In genomic region chr17:40100419-40100668, GRCh38 we compare ENCODE assay signal across 8 cellular contexts. TPM values are rescaled to one million over a fixed set of nuclear protein-coding genes. Genes with fewer than 3 reads are reported as not detected.
A peak's percentile ranks its signal among the peaks of the same experiment; 100 is the strongest.
DNase-seq lines count a peak whose midpoint lies in the region; ATAC-seq, FAIRE-seq and TF ChIP-seq lines count a peak whose summit lies in the region.

Gene NR1D1 (minus strand): TSS chr17:40100589. CDS start chr17:40100094, 495 bp downstream.

- H3K4me1 ChIP-seq in HepG2 (ENCODE audit: insufficient read depth, low read length) (peaks cover 80% of the 10 kb centered on the region), tibial artery (peaks cover 0 to 79% (median 61%) of the 10 kb centered on the region in 4 donors)

- H4K20me1 ChIP-seq in HepG2 (ENCODE audit: insufficient read depth, low read length) = no peaks in the 10 kb centered on the region

- peak within 1 kb of the TSS; percentile 94 for H3K9ac ChIP-seq in HepG2 (ENCODE audit: insufficient read depth, low read depth, low read length)

- H3K4me1 Mint-ChIP-seq in T-helper 1 cell treated with Interleukin-12 subunit alpha and Interleukin-12 subunit beta and Interleukin-4 antibody, amounts not matched to agents 30 μg/mL and 1 μg/mL, for 36 hours (ENCODE audit: low read depth) = peaks cover 69% of the 10 kb centered on the region
- H3K4me1 Mint-ChIP-seq in brain = peaks cover 83% of the 10 kb centered on the region

- WGBS in HepG2 (ENCODE audit: low lambda C conversion rate) = 0% methylated on average over 12 of the region's 16 CpGs

- H3K36me3 Mint-ChIP-seq in T-helper 1 cell treated with Interleukin-12 subunit alpha and Interleukin-12 subunit beta and Interleukin-4 antibody, amounts not matched to agents 30 μg/mL and 1 μg/mL, for 36 hours (ENCODE audit: low read depth) = peaks cover 7% of the 10 kb centered on the region
- H3K36me3 Mint-ChIP-seq in brain = peaks cover 9% of the 10 kb centered on the region

- H3K27me3 ChIP-seq in HepG2 (ENCODE audit: control insufficient read depth in 1 of 2, insufficient read depth in 2 of 2, low read length in 2 of 2) = no peaks in the 10 kb centered on the region; a peak in 1 of 5 replicates
- no peaks in the 10 kb centered on the region for H3K27me3 ChIP-seq in tibial artery

- no peak for TF ChIP-seq RAD21 in HepG2 (CRISPR knock-in tag; IDR thresholded peaks at IDR 0.05)

- TF ChIP-seq EP300 in HepG2 (IDR thresholded peaks at IDR 0.05; ENCODE audit: low read depth in 2 of 2, low read length in 2 of 2) (no peak), HepG2 (CRISPR knock-in tag; IDR thresholded peaks at IDR 0.05; ENCODE audit: borderline replicate concordance) (no peak)

- H3K4me3 ChIP-seq in HepG2 (replicated peaks in 1 of 3; ENCODE audit: insufficient read depth in 1 of 3, low read depth in 2 of 3, low read length in 3 of 3) (peak within 1 kb of the TSS; percentile 72 to 86 (median 79)), tibial artery (peak within 1 kb of the TSS; percentile 76 to 87)

- H3K27ac ChIP-seq in HepG2 (ENCODE audit: extremely low read length, insufficient read depth, low read length) = peak within 1 kb of the TSS; percentile 95
- H3K27ac ChIP-seq in tibial artery = peak within 1 kb of the TSS; percentile 94 to 98

- ATAC-seq in HepG2 = no peak

- no peak for FAIRE-seq in HepG2 (lab: Jason Lieb, UNC)

- CTCF ChIA-PET in HepG2 (lab: Yijun Ruan, JAX; ENCODE audit: low intra/inter-chr PET ratio, low total read pairs) = no interaction called here

- peaks cover 18% of the 10 kb centered on the region for H3K79me2 ChIP-seq in HepG2 (ENCODE audit: insufficient read depth, low read length)

- POLR2A ChIA-PET in HepG2 (lab: Yijun Ruan, JAX) = interaction anchor here (0.5 to 8.1 kb wide), 32 partner anchors 8 to 1588 kb away, joined by 3 to 568 read pairs (median 5); partner anchors contain the start of genes CASC3, CDK12, CSF3 and EIF1

- in situ Hi-C loops in HepG2 (cut with HindIII; ENCODE audit: extremely low pct_ligation_motif_present, low pct_unique_long_range_greater_than_20kb) (no loop called here), KBM-7 (cut with MboI; ENCODE audit: low pct_unique_long_range_greater_than_20kb, low sequenced_read_pairs) (no loop called here)

- peak; percentile 84 to 94 for TF ChIP-seq POLR2A in HepG2 (IDR thresholded peaks at IDR 0.05; ENCODE audit: insufficient read depth in 1 of 2, low read depth in 2 of 2, low read length in 2 of 2)

- no peaks in the 10 kb centered on the region for H3K9me3 Mint-ChIP-seq in T-helper 1 cell treated with Interleukin-12 subunit alpha and Interleukin-12 subunit beta and Interleukin-4 antibody, amounts not matched to agents 30 μg/mL and 1 μg/mL, for 36 hours
- H3K9me3 Mint-ChIP-seq in brain = peaks cover 0 to 3% (median 0%) of the 10 kb centered on the region in 5 experiments

- DNase-seq in T-helper 1 cell (no peak), HepG2 (ENCODE audit: low spot score) (no peak), tibial artery (no peak), NCI-H82 (lab: John Stamatoyannopoulos, UW) (no peak), KBM-7 (no peak)
- no peak for DNase-seq in activated CD8-positive, alpha-beta memory T cell treated with anti-CD3 and anti-CD28 coated beads, Interleukin-2, amount 50 U/mL, for 4 hours

- TF ChIP-seq CTCF in brain (conservative IDR thresholded peaks at IDR 0.05) (no peak), HepG2 (CRISPR knock-in tag; IDR thresholded peaks at IDR 0.05) (no peak), tibial artery (IDR thresholded peaks at IDR 0.05) (no peak)

- H3K9me3 ChIP-seq in HepG2 (ENCODE audit: low read length) (no peaks in the 10 kb centered on the region), tibial artery (no peaks in the 10 kb centered on the region)

- peak within 1 kb of the TSS; percentile 87 for H3K4me3 Mint-ChIP-seq in T-helper 1 cell treated with Interleukin-12 subunit alpha and Interleukin-12 subunit beta and Interleukin-4 antibody, amounts not matched to agents 30 μg/mL and 1 μg/mL, for 36 hours
- peak within 1 kb of the TSS; percentile 85 to 97 (median 94) for H3K4me3 Mint-ChIP-seq in brain

- intact Hi-C loops in HepG2 (cut with micrococcal nuclease; ENCODE audit: unreplicated experiment) = loop anchor here (10.0 kb wide), 1 partner anchor 176 kb away; the partner anchor contains the start of genes LRRC3C and ORMDL3
- intact Hi-C loops in tibial artery (cut with DNase I; ENCODE audit: low total_unique reads) = no loop called here

- no peak within 1 kb of the TSS for H2AFZ ChIP-seq in HepG2 (ENCODE audit: low read length)

- H3K27me3 Mint-ChIP-seq in T-helper 1 cell treated with Interleukin-12 subunit alpha and Interleukin-12 subunit beta and Interleukin-4 antibody, amounts not matched to agents 30 μg/mL and 1 μg/mL, for 36 hours (ENCODE audit: low read depth) = peaks cover 4% of the 10 kb centered on the region
- peaks cover 16% of the 10 kb centered on the region for H3K27me3 Mint-ChIP-seq in brain

- H3K36me3 ChIP-seq in HepG2 (replicated peaks in 1 of 2; ENCODE audit: control insufficient read depth in 1 of 2, insufficient read depth in 2 of 2, low read length in 2 of 2) = peaks cover 13 to 22% of the 10 kb centered on the region in 2 experiments
- H3K36me3 ChIP-seq in tibial artery = peaks cover 18 to 22% (median 22%) of the 10 kb centered on the region in 3 donors

- H3K27ac Mint-ChIP-seq in T-helper 1 cell treated with Interleukin-12 subunit alpha and Interleukin-12 subunit beta and Interleukin-4 antibody, amounts not matched to agents 30 μg/mL and 1 μg/mL, for 36 hours = peak within 1 kb of the TSS; percentile 74
- peak within 1 kb of the TSS; percentile 92 to 98 (median 96) for H3K27ac Mint-ChIP-seq in brain

- no TSS peak for BruUV-seq in HepG2 (replicated peaks; lab: Mats Ljungman, UMichigan)

- H3K4me2 ChIP-seq in HepG2 (ENCODE audit: low read depth, low read length) = peak within 1 kb of the TSS; percentile 94

TF ChIP-seq in HepG2, 621 proteins besides CTCF, POLR2A, EP300 and RAD21 (continues in another document):
- no peak for TF ChIP-seq NFYB (CRISPR knock-in tag; IDR thresholded peaks at IDR 0.05)
- peak; percentile 92 for TF ChIP-seq DRAP1 (CRISPR knock-in tag; IDR thresholded peaks at IDR 0.05)
- no peak; the same call in 1 of the 2 replicates for TF ChIP-seq ZSCAN25 (CRISPR knock-in tag; IDR thresholded peaks at IDR 0.05)
- TF ChIP-seq ARHGAP35 (CRISPR knock-in tag; IDR thresholded peaks at IDR 0.05; ENCODE audit: borderline replicate concordance) = no peak
- 0 out of 2 replicates have a peak, but pooled peaks have one; percentile 9 for TF ChIP-seq HHEX (CRISPR knock-in tag; IDR thresholded peaks at IDR 0.05)
- TF ChIP-seq ZBTB14 (CRISPR knock-in tag; IDR thresholded peaks at IDR 0.05) = no peak
- TF ChIP-seq POLR2G (IDR thresholded peaks at IDR 0.05; ENCODE audit: low read depth, low read length) = peak; percentile 64
- peak; percentile 44; the same call in 1 of the 2 replicates for TF ChIP-seq POLR2AphosphoS2 (IDR thresholded peaks at IDR 0.05; ENCODE audit: low read depth, low read length)
- 0 out of 2 replicates have a peak, but pooled peaks have one; percentile 48 for TF ChIP-seq ZNF260 (CRISPR knock-in tag; IDR thresholded peaks at IDR 0.05; ENCODE audit: borderline replicate concordance, low read depth)
- no peak for TF ChIP-seq REPIN1 (CRISPR knock-in tag; IDR thresholded peaks at IDR 0.05; ENCODE audit: borderline replicate concordance, low read depth)

RNA-seq across cellular contexts. Expression of gene NR1D1, which starts in this region (rescaled TPM):
- polyA plus RNA-seq in brain (ENCODE audit: insufficient read depth, low read depth, low replicate concordance) (43.8 TPM), HepG2 (2011; rRNA removed) (2.7 and 3.6 TPM in 2 replicates)
- total RNA-seq in HepG2 (2016; rRNA removed; fragmentation: Illumina TruSeq; extraction: Trizol) = 1.4 and 2.1 TPM in 2 replicates
- 0.88 and 1.1 TPM in 2 replicates for total RNA-seq in HepG2 (2016; cell fraction: cytosol; rRNA removed; fragmentation: Illumina TruSeq; extraction: Trizol; ENCODE audit: low read depth)
- total RNA-seq in HepG2 (2016; cell fraction: insoluble cytoplasmic fraction; rRNA removed; fragmentation: Illumina TruSeq; extraction: Trizol) = 1.2 and 1.8 TPM in 2 replicates
- total RNA-seq in HepG2 (2016; cell fraction: membrane; rRNA removed; fragmentation: Illumina TruSeq; extraction: Trizol) = 2.2 and 2.4 TPM in 2 replicates
- 3.4 and 4.3 TPM in 2 replicates for total RNA-seq in HepG2 (2016; cell fraction: nucleus; rRNA removed; fragmentation: Illumina TruSeq; extraction: Trizol)
- 1.5 and 1.6 TPM in 2 replicates for polyA plus RNA-seq in HepG2 (2011; cell fraction: cytosol; rRNA removed)
- 20.3 and 22.7 TPM in 2 replicates for polyA plus RNA-seq in HepG2 (2011; cell fraction: nucleus; rRNA removed)
- 11.1 and 19.6 TPM in 2 replicates for polyA plus RNA-seq in HepG2 (2012)
- polyA plus RNA-seq in HepG2 (2016; cell fraction: cytosol; fragmentation: Illumina TruSeq; extraction: Trizol; ENCODE audit: low read depth) = 0.95 and 1.1 TPM in 2 replicates
- polyA plus RNA-seq in HepG2 (2016; cell fraction: insoluble cytoplasmic fraction; fragmentation: Illumina TruSeq; extraction: Trizol; ENCODE audit: low read depth) = 3.8 and 5.8 TPM in 2 replicates
- polyA plus RNA-seq in HepG2 (2016; cell fraction: membrane; fragmentation: Illumina TruSeq; extraction: Trizol; ENCODE audit: low read depth) = 2.5 and 3.4 TPM in 2 replicates
- 9.5 and 10.0 TPM in 2 replicates for polyA plus RNA-seq in HepG2 (2016; cell fraction: nucleus; fragmentation: Illumina TruSeq; extraction: Trizol; ENCODE audit: insufficient read depth, low read depth)
- polyA minus RNA-seq in HepG2 (2011; rRNA and poly(A)+ RNA removed; ENCODE audit: low replicate concordance) = 3.3 and 6.7 TPM in 2 replicates
- polyA minus RNA-seq in HepG2 (2011; cell fraction: cytosol; rRNA and poly(A)+ RNA removed) = 4.5 and 6.5 TPM in 2 replicates
- 7.6 and 8.1 TPM in 2 replicates for polyA minus RNA-seq in HepG2 (2011; cell fraction: nucleus; rRNA and poly(A)+ RNA removed)
